Comparison of ENCODE assay signal across 21 cellular contexts in genomic region chr4:68960294-68961163, GRCh38. TPM values are rescaled to one million over a fixed set of nuclear protein-coding genes. Genes with fewer than 3 reads are reported as not detected.
"Had no signal": no experiment of that assay in that cellular context is flagged by ENCODE, and none has a peak within 500 bp of the region (broad histone marks: within the 10 kb centered on the region; RNA-seq: fewer than 3 reads in every experiment).

No MANE protein-coding gene starts in this region.

- H3K9me3 Mint-ChIP-seq: activated CD8-positive, alpha-beta T cell treated with anti-CD3 and anti-CD28 coated beads for 36 hours; activated T-cell treated with anti-CD3 and anti-CD28 coated beads, Interleukin-2, amount 50 U/mL, for 4 hours had no signal

- H3K27ac Mint-ChIP-seq: activated CD8-positive, alpha-beta T cell treated with anti-CD3 and anti-CD28 coated beads for 36 hours; activated naive CD4-positive, alpha-beta T cell treated with anti-CD3 and anti-CD28 coated beads, Interleukin-2, amount 50 U/mL, for 72 hours; type B pancreatic cell; WTC11 had no signal

- H3K27me3 Mint-ChIP-seq: activated CD8-positive, alpha-beta T cell treated with anti-CD3 and anti-CD28 coated beads for 36 hours; type B pancreatic cell had no signal

- H3K4me3 ChIP-seq: prostate gland, right lobe of liver, smooth muscle cell had no signal

- H3K4me2 ChIP-seq: smooth muscle cell had no signal

- H3K27ac ChIP-seq: prostate gland, right lobe of liver had no signal

- H3K36me3 ChIP-seq: prostate gland, right lobe of liver had no signal

- ATAC-seq: activated CD8-positive, alpha-beta T cell treated with anti-CD3 and anti-CD28 coated beads for 36 hours; activated naive CD4-positive, alpha-beta T cell treated with anti-CD3 and anti-CD28 coated beads, Interleukin-2, amount 50 U/mL, for 72 hours; activated T-cell treated with anti-CD3 and anti-CD28 coated beads, Interleukin-2, amount 50 U/mL, for 4 hours; stimulated activated naive CD8-positive, alpha-beta T cell treated with anti-CD3 and anti-CD28 coated beads, Interleukin-15, Interleukin-2, amounts not matched to agents 100 U/mL and 50 U/mL, for 24 hours; WTC11 had no signal

- H3K27me3 ChIP-seq: right lobe of liver had no signal

- DNase-seq: activated CD4-positive, alpha-beta T cell treated with anti-CD3 and anti-CD28 coated beads for 4 hours; activated CD8-positive, alpha-beta T cell treated with anti-CD3 and anti-CD28 coated beads for 36 hours; activated effector memory CD4-positive, alpha-beta T cell treated with anti-CD3 and anti-CD28 coated beads, Interleukin-2, amount 50 U/mL, for 16 hours; activated T-cell treated with anti-CD3 and anti-CD28 coated beads, Interleukin-2, amount 50 U/mL, for 4 hours; hypothalamus; kidney; right lobe of liver; stimulated activated CD4-positive, alpha-beta T cell treated with anti-CD3 and anti-CD28 coated beads, Interleukin-4, amount 100 ng/mL, for 4 hours; stimulated activated CD8-positive, alpha-beta memory T cell treated with anti-CD3 and anti-CD28 coated beads, Interleukin-4, amount 100 ng/mL, for 48 hours; stimulated activated naive CD8-positive, alpha-beta T cell treated with anti-CD3 and anti-CD28 coated beads, Interleukin-15, Interleukin-2, amounts not matched to agents 100 U/mL and 50 U/mL, for 24 hours had no signal

- H3K9me3 ChIP-seq: prostate gland, right lobe of liver had no signal

- H3K4me3 Mint-ChIP-seq: activated CD8-positive, alpha-beta T cell treated with anti-CD3 and anti-CD28 coated beads for 36 hours; activated T-cell treated with anti-CD3 and anti-CD28 coated beads, Interleukin-2, amount 50 U/mL, for 4 hours; type B pancreatic cell; WTC11 had no signal

- H3K4me1 ChIP-seq: prostate gland had no signal

- H3K36me3 Mint-ChIP-seq: activated naive CD4-positive, alpha-beta T cell treated with anti-CD3 and anti-CD28 coated beads, Interleukin-2, amount 50 U/mL, for 72 hours; type B pancreatic cell had no signal

RNA-seq across cellular contexts. Expression of gene UGT2A3, which starts 8.9 kb away (rescaled TPM):
- total RNA-seq: activated CD8-positive, alpha-beta T cell treated with anti-CD3 and anti-CD28 coated beads for 36 hours; activated naive CD4-positive, alpha-beta T cell treated with anti-CD3 and anti-CD28 coated beads, Interleukin-2, amount 50 U/mL, for 72 hours; cardiac septum; glomerular endothelial cell; omental fat pad; prostate gland; smooth muscle cell; T-helper 2 cell treated with Interferon-gamma antibody and Interleukin-4, amounts not matched to agents 100 ng/mL and 5 ng/mL, for 36 hours had no signal
- polyA plus RNA-seq: esophagus, neural cell, smooth muscle cell had no signal
